ENCODE assay signal across 21 cellular contexts in genomic region chr14:66281036-66281776, GRCh38.
A peak's percentile ranks its signal among the peaks of the same experiment; 100 is the strongest.
DNase-seq lines count a peak whose midpoint lies in the region; ATAC-seq and TF ChIP-seq lines count a peak whose summit lies in the region.
"Had no signal": no experiment of that assay in that cellular context is flagged by ENCODE, and none has a peak within 500 bp of the region (broad histone marks: within the 10 kb centered on the region; RNA-seq: fewer than 3 reads in every experiment).

No MANE protein-coding gene starts in this region.

- TF ChIP-seq CTCF in gastroesophageal sphincter (IDR thresholded peaks at IDR 0.05), result no peak
- TF ChIP-seq CTCF in nephron (IDR thresholded peaks at IDR 0.05; ENCODE audit: unreplicated experiment in 3 of 3), result no peak

- H3K27me3 Mint-ChIP-seq in nephron (ENCODE audit: low read depth), result no peaks in the 10 kb centered on the region
- H3K27me3 Mint-ChIP-seq in CD4-positive, alpha-beta memory T cell, result no peaks in the 10 kb centered on the region
- H3K27me3 Mint-ChIP-seq: activated CD4-positive, alpha-beta T cell treated with anti-CD3 and anti-CD28 coated beads, Interleukin-2, amount 10 ng/mL, durations not matched to agents 24 days and 14 days; brain had no signal

- 38 to 57% methylated on average over 7 to 9 of the region's 9 CpGs for WGBS in gastroesophageal sphincter (ENCODE audit: low coverage in 1 of 2), 2 donors

- no peak for TF ChIP-seq EP300 in gastroesophageal sphincter (IDR thresholded peaks at IDR 0.05)

- intact Hi-C loops in CD4-positive, alpha-beta memory T cell (cut with micrococcal nuclease), result no loop called here

- ATAC-seq in gastroesophageal sphincter (peak; percentile 51), HG02885 (IDR thresholded peaks at IDR 0.05; ENCODE audit: poor library complexity, unreplicated experiment) (no peak)
- ATAC-seq: HCT116; left lung; Panc1; stimulated activated naive CD8-positive, alpha-beta T cell treated with anti-CD3 and anti-CD28 coated beads, Interleukin-15, Interleukin-2, amounts not matched to agents 100 U/mL and 50 U/mL, for 24 hours had no signal

- no peak for TF ChIP-seq POLR2A in gastroesophageal sphincter (IDR thresholded peaks at IDR 0.05)

- H3K9me3 Mint-ChIP-seq in nephron, result peaks cover 3% of the 10 kb centered on the region
- peaks cover 2 to 18% (median 11%) of the 10 kb centered on the region in 8 donors for H3K9me3 Mint-ChIP-seq in CD4-positive, alpha-beta memory T cell
- H3K9me3 Mint-ChIP-seq: activated CD4-positive, alpha-beta T cell treated with anti-CD3 and anti-CD28 coated beads, Interleukin-2, amount 10 ng/mL, durations not matched to agents 24 days and 14 days had no signal

- H3K4me3 ChIP-seq in adipocyte (ENCODE audit: low read length) (no peak overlapping the region), gastroesophageal sphincter (no peak overlapping the region)
- no peak overlapping the region for H3K4me3 ChIP-seq in CD4-positive, alpha-beta memory T cell (ENCODE audit: low read length in 2 of 2)
- H3K4me3 ChIP-seq: left lung, prostate gland had no signal

- CTCF ChIA-PET in CD4-positive, alpha-beta memory T cell (lab: Charles Lee; ENCODE audit: partially characterized antibody), result no interaction called here

- H3K27me3 ChIP-seq in adipocyte (replicated peaks; ENCODE audit: control insufficient read depth, insufficient read depth, low read length), result no peaks in the 10 kb centered on the region
- H3K27me3 ChIP-seq in gastroesophageal sphincter, result no peaks in the 10 kb centered on the region
- no peaks in the 10 kb centered on the region for H3K27me3 ChIP-seq in CD4-positive, alpha-beta memory T cell (ENCODE audit: insufficient read depth, low read length)
- H3K27me3 ChIP-seq: left lung had no signal

- H3K4me3 Mint-ChIP-seq in nephron, result no peak overlapping the region
- H3K4me3 Mint-ChIP-seq in CD4-positive, alpha-beta memory T cell, result no peak overlapping the region
- H3K4me3 Mint-ChIP-seq: activated CD4-positive, alpha-beta T cell treated with anti-CD3 and anti-CD28 coated beads, Interleukin-2, amount 10 ng/mL, durations not matched to agents 24 days and 14 days; brain; CD8-positive, alpha-beta memory T cell had no signal

- DNase-seq in adipocyte (ENCODE audit: low read depth), result no peak
- no peak for DNase-seq in HT-29 (ENCODE audit: low spot score)
- no peak for DNase-seq in 8988T
- DNase-seq in CD4-positive, alpha-beta memory T cell, result no peak
- DNase-seq: activated CD4-positive, alpha-beta T cell treated with anti-CD3 and anti-CD28 coated beads, Interleukin-2, amount 10 ng/mL, durations not matched to agents 24 days and 14 days; activated naive CD4-positive, alpha-beta T cell treated with Interleukin-2 at 50 U/mL for 16 hours; CD8-positive, alpha-beta memory T cell; DMS79 treated with DMSO at 0.1 percent for 48 hours; left lung; NCI-H1417; NCI-H2171; NCI-H82; stimulated activated naive CD8-positive, alpha-beta T cell treated with anti-CD3 and anti-CD28 coated beads, Interleukin-15, Interleukin-2, amounts not matched to agents 100 U/mL and 50 U/mL, for 24 hours had no signal

- peaks cover 19% of the 10 kb centered on the region for H3K4me1 ChIP-seq in adipocyte (ENCODE audit: control insufficient read depth, insufficient read depth, low read length)
- H3K4me1 ChIP-seq in gastroesophageal sphincter, result peaks cover 0 to 6% (median 0%) of the 10 kb centered on the region in 3 donors
- no peaks in the 10 kb centered on the region for H3K4me1 ChIP-seq in CD4-positive, alpha-beta memory T cell (ENCODE audit: insufficient read depth, low read length)
- H3K4me1 ChIP-seq: left lung, prostate gland had no signal

- no peaks in the 10 kb centered on the region for H3K9me3 ChIP-seq in adipocyte (ENCODE audit: control insufficient read depth, low read length)
- H3K9me3 ChIP-seq in gastroesophageal sphincter, result peaks cover 0 to 6% (median 0%) of the 10 kb centered on the region in 3 donors
- H3K9me3 ChIP-seq in CD4-positive, alpha-beta memory T cell (ENCODE audit: control insufficient read depth in 1 of 2, low read length in 2 of 2), result no peaks in the 10 kb centered on the region
- H3K9me3 ChIP-seq: prostate gland had no signal

- H3K4me1 Mint-ChIP-seq in nephron, result peaks cover 17% of the 10 kb centered on the region
- H3K4me1 Mint-ChIP-seq in CD4-positive, alpha-beta memory T cell, result no peaks in the 10 kb centered on the region
- H3K4me1 Mint-ChIP-seq: activated CD4-positive, alpha-beta T cell treated with anti-CD3 and anti-CD28 coated beads, Interleukin-2, amount 10 ng/mL, durations not matched to agents 24 days and 14 days; brain; CD8-positive, alpha-beta memory T cell had no signal

- peak overlapping the region in 2 of 3 experiments; percentile 44 to 54 for H3K27ac Mint-ChIP-seq in nephron
- no peak overlapping the region for H3K27ac Mint-ChIP-seq in CD4-positive, alpha-beta memory T cell
- H3K27ac Mint-ChIP-seq: activated CD4-positive, alpha-beta T cell treated with anti-CD3 and anti-CD28 coated beads, Interleukin-2, amount 10 ng/mL, durations not matched to agents 24 days and 14 days; brain; CD8-positive, alpha-beta memory T cell had no signal

- POLR2A ChIA-PET in CD4-positive, alpha-beta memory T cell (lab: Charles Lee; ENCODE audit: partially characterized antibody), result no interaction called here

- H3K9ac ChIP-seq in adipocyte (ENCODE audit: low read length), result peak overlapping the region; percentile 20

- H3K36me3 ChIP-seq in adipocyte (ENCODE audit: control insufficient read depth, insufficient read depth, low read length, severe bottlenecking) (no peaks in the 10 kb centered on the region), gastroesophageal sphincter (no peaks in the 10 kb centered on the region)
- H3K36me3 ChIP-seq in CD4-positive, alpha-beta memory T cell (ENCODE audit: insufficient read depth, low read length), result no peaks in the 10 kb centered on the region
- H3K36me3 ChIP-seq: left lung, prostate gland had no signal

- H3K27ac ChIP-seq in gastroesophageal sphincter, result peak overlapping the region in 2 of 4 donors; percentile 44 to 60
- H3K27ac ChIP-seq in temporal lobe (ENCODE audit: low read depth, low read length), result peak overlapping the region; percentile 27
- H3K27ac ChIP-seq in CD4-positive, alpha-beta memory T cell (ENCODE audit: low read depth, low read length), result no peak overlapping the region
- H3K27ac ChIP-seq: left lung, prostate gland had no signal

- H3K36me3 Mint-ChIP-seq in nephron (ENCODE audit: low read depth), result no peaks in the 10 kb centered on the region
- peaks cover 0 to 19% of the 10 kb centered on the region in 2 donors for H3K36me3 Mint-ChIP-seq in CD4-positive, alpha-beta memory T cell
- H3K36me3 Mint-ChIP-seq: brain had no signal

Comparison
In these comparisons a context has a peak if more than half of its experiments do, and no peak if none do; other contexts are left out.
1. H3K27ac Mint-ChIP-seq: peak in nephron (2 of 3); none in CD4-positive, alpha-beta memory T cell (0 of 7).